Comparison of ENCODE assay signal across 10 cellular contexts in the genomic region with DNA sequence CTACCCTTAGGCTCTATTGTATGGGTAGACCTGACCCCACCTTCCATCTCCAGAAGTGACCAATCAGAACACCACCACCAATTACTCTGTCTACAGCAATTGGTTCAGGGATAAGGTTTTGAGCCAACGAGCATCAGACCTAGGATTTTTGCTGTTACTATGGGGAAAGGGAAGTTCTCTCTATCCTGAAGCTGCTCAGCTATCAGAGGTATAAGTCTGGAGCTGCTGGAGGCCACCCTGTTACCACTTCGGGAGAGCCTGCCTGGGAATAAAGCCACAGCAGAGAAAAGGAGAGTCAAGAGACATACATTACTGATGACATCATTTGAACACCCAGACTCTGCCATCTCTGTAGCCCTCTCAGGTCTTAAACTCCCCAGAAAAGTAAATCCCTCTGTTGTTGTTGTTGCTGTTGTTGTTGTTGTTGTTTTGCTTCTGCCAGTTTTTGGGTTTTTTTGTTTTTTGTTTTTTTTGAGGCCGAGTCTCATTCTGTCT.
DNase-seq lines count a peak whose midpoint lies in the region; ATAC-seq, FAIRE-seq and TF ChIP-seq lines count a peak whose summit lies in the region.
"Had no signal": no experiment of that assay in that cellular context is flagged by ENCODE, and none has a peak within 500 bp of the region (broad histone marks: within the 10 kb centered on the region; RNA-seq: fewer than 3 reads in every experiment).

No MANE protein-coding gene starts in this region.

- H3K79me2 ChIP-seq in endothelial cell of umbilical vein (ENCODE audit: control insufficient read depth, insufficient read depth, low read length): peaks cover 25% of the 10 kb centered on the region

- POLR2A ChIA-PET in HEK293 (lab: Yijun Ruan, JAX) (no interaction called here), endothelial cell of umbilical vein (lab: Charles Lee) (no interaction called here)

- TF ChIP-seq CTCF in HEK293 (tag by site-specific recombination; IDR thresholded peaks at IDR 0.05): no peak
- TF ChIP-seq CTCF in endothelial cell of umbilical vein (IDR thresholded peaks at IDR 0.05; ENCODE audit: extremely low read depth in 1 of 2, insufficient read depth in 1 of 2, low read depth in 1 of 2, low read length in 2 of 2): no peak
- TF ChIP-seq CTCF in left lung (IDR thresholded peaks at IDR 0.05): no peak

- peaks cover 71 to 100% (median 100%) of the 10 kb centered on the region in 10 experiments for H3K4me1 ChIP-seq in BLaER1 treated with 17β-estradiol and CSF1 and Interleukin-3, amounts not matched to agents 10 nM and 100 nM
- H3K4me1 ChIP-seq in HEK293 (ENCODE audit: control insufficient read depth, insufficient read depth, low read length): no peaks in the 10 kb centered on the region
- peaks cover 11% of the 10 kb centered on the region for H3K4me1 ChIP-seq in endothelial cell of umbilical vein (ENCODE audit: control insufficient read depth, extremely low read depth, insufficient read depth, low read length)
- H3K4me1 ChIP-seq in left lung: peaks cover 4 to 96% of the 10 kb centered on the region in 2 donors

- CTCF ChIA-PET in HEK293 (lab: Yijun Ruan, JAX): interaction anchor here (0.6 kb wide), 1 partner anchor 483 kb away, joined by 4 read pairs; no protein-coding TSS in a partner anchor
- CTCF ChIA-PET in endothelial cell of umbilical vein (lab: Charles Lee): interaction anchor here (1.6 kb wide), 1 partner anchor 76 kb away, joined by 4 read pairs; no protein-coding TSS in a partner anchor

- H3K27me3 ChIP-seq in BLaER1 treated with 17β-estradiol and CSF1 and Interleukin-3, amounts not matched to agents 10 nM and 100 nM: no peaks in the 10 kb centered on the region
- H3K27me3 ChIP-seq in endothelial cell of umbilical vein (ENCODE audit: control insufficient read depth in 2 of 2, insufficient read depth in 2 of 2, low read length in 2 of 2) (no peaks in the 10 kb centered on the region), left lung (no peaks in the 10 kb centered on the region)
- H3K27me3 ChIP-seq: sigmoid colon had no signal

- peak overlapping the region in 6 of 10 experiments; percentile 2 to 42 (median 25); a peak in 6 of 20 replicates for H3K4me3 ChIP-seq in BLaER1 treated with 17β-estradiol and CSF1 and Interleukin-3, amounts not matched to agents 10 nM and 100 nM
- H3K4me3 ChIP-seq in HEK293 (ENCODE audit: low read depth, low read length) (no peak overlapping the region), SK-N-MC (no peak overlapping the region), endothelial cell of umbilical vein (replicated peaks in 1 of 3; ENCODE audit: insufficient read depth in 1 of 3, low read depth in 1 of 3, low read length in 3 of 3) (no peak overlapping the region), left lung (no peak overlapping the region)
- H3K4me3 ChIP-seq: sigmoid colon had no signal

- peaks cover 0 to 100% (median 0%) of the 10 kb centered on the region in 11 experiments; a peak in 6 of 22 replicates for H4K20me1 ChIP-seq in BLaER1 treated with 17β-estradiol and CSF1 and Interleukin-3, amounts not matched to agents 10 nM and 100 nM
- no peaks in the 10 kb centered on the region for H4K20me1 ChIP-seq in endothelial cell of umbilical vein (replicated peaks; ENCODE audit: control insufficient read depth, extremely low read depth, insufficient read depth, low read length)

- intact Hi-C loops in endothelial cell of umbilical vein (cut with micrococcal nuclease) (no loop called here), left lung (cut with DNase I) (no loop called here)

- peaks cover 0 to 97% (median 7%) of the 10 kb centered on the region in 11 experiments; a peak in 11 of 22 replicates for H3K36me3 ChIP-seq in BLaER1 treated with 17β-estradiol and CSF1 and Interleukin-3, amounts not matched to agents 10 nM and 100 nM
- H3K36me3 ChIP-seq in HEK293 (ENCODE audit: control insufficient read depth in 2 of 2, insufficient read depth in 1 of 2, low read length in 2 of 2) (no peaks in the 10 kb centered on the region), SK-N-MC (ENCODE audit: insufficient read depth, low read length) (peaks cover 87% of the 10 kb centered on the region), endothelial cell of umbilical vein (ENCODE audit: control insufficient read depth in 2 of 2, extremely low read depth in 1 of 2, insufficient read depth in 2 of 2, low read length in 2 of 2) (peaks cover 4 to 17% of the 10 kb centered on the region in 2 experiments), left lung (peaks cover 0 to 69% of the 10 kb centered on the region in 2 donors)
- H3K36me3 ChIP-seq: sigmoid colon had no signal

- no peak for ATAC-seq in left lung

- H3K9me1 ChIP-seq in endothelial cell of umbilical vein (replicated peaks; ENCODE audit: control insufficient read depth, extremely low read depth, insufficient read depth, low read length): no peaks in the 10 kb centered on the region

- no peak for TF ChIP-seq POLR2A in endothelial cell of umbilical vein (IDR thresholded peaks at IDR 0.05; ENCODE audit: low read depth, low read length)

- H3K9ac ChIP-seq in BLaER1 treated with 17β-estradiol and CSF1 and Interleukin-3, amounts not matched to agents 10 nM and 100 nM: peak overlapping the region in 6 of 11 experiments; percentile 1 to 80 (median 33); a peak in 5 of 22 replicates
- H3K9ac ChIP-seq in SK-N-MC (ENCODE audit: insufficient read length): no peak overlapping the region
- H3K9ac ChIP-seq in endothelial cell of umbilical vein (replicated peaks; ENCODE audit: extremely low read depth, insufficient read depth, low read length): no peak overlapping the region

- dilution Hi-C loops in endothelial cell of umbilical vein (cut with MboI; ENCODE audit: extremely low pct_ligation_motif_present, low sequenced_read_pairs): no loop called here

- no TSS peak for BruUV-seq in endothelial cell of umbilical vein (replicated peaks; lab: Mats Ljungman, UMichigan)

- peak; percentile 55 for FAIRE-seq in endothelial cell of umbilical vein (lab: Jason Lieb, UNC)

- H2AFZ ChIP-seq in endothelial cell of umbilical vein (ENCODE audit: low read depth, low read length): no peak overlapping the region

- peak overlapping the region in 9 of 11 experiments; percentile 49 to 94 (median 87); a peak in 16 of 22 replicates for H3K27ac ChIP-seq in BLaER1 treated with 17β-estradiol and CSF1 and Interleukin-3, amounts not matched to agents 10 nM and 100 nM
- H3K27ac ChIP-seq in HEK293 (ENCODE audit: extremely low read depth, low read depth, low read length): no peak overlapping the region
- no peak overlapping the region for H3K27ac ChIP-seq in SK-N-MC
- no peak overlapping the region for H3K27ac ChIP-seq in endothelial cell of umbilical vein (ENCODE audit: insufficient read depth, low read depth, low read length)
- H3K27ac ChIP-seq in left lung: no peak overlapping the region
- H3K27ac ChIP-seq: sigmoid colon had no signal

- H3K4me2 ChIP-seq in BLaER1 treated with 17β-estradiol and CSF1 and Interleukin-3, amounts not matched to agents 10 nM and 100 nM: peak overlapping the region in 9 of 11 experiments; percentile 81 to 94 (median 90); a peak in 18 of 22 replicates
- no peak overlapping the region for H3K4me2 ChIP-seq in endothelial cell of umbilical vein (ENCODE audit: insufficient read depth, low read length)

- DNase-seq in SK-N-MC (ENCODE audit: low read depth, low spot score) (peak; percentile 10), endothelial cell of umbilical vein (ENCODE audit: low read depth, low spot score) (no peak), epidermal melanocyte (ENCODE audit: insufficient read length, low spot score) (no peak), left lung (no peak), cortex of kidney (lab: John Stamatoyannopoulos, UW) (no peak), COR-L47 (lab: John Stamatoyannopoulos, UW) (no peak)
- DNase-seq: hippocampal formation had no signal

- H3K9me3 ChIP-seq in BLaER1 treated with 17β-estradiol and CSF1 and Interleukin-3, amounts not matched to agents 10 nM and 100 nM (replicated peaks in 1 of 11): peaks cover 0 to 17% (median 5%) of the 10 kb centered on the region in 11 experiments; a peak in 9 of 22 replicates
- no peaks in the 10 kb centered on the region for H3K9me3 ChIP-seq in HEK293 (ENCODE audit: control insufficient read depth, insufficient read depth, low read depth, low read length)
- H3K9me3 ChIP-seq in SK-N-MC (ENCODE audit: low read depth, low read length): no peaks in the 10 kb centered on the region
- no peaks in the 10 kb centered on the region for H3K9me3 ChIP-seq in endothelial cell of umbilical vein (replicated peaks; ENCODE audit: control insufficient read depth, insufficient read depth, low read length)
- no peaks in the 10 kb centered on the region for H3K9me3 ChIP-seq in left lung
- H3K9me3 ChIP-seq: sigmoid colon had no signal

TF ChIP-seq in endothelial cell of umbilical vein, 7 proteins besides CTCF, POLR2A, EP300 and RAD21:
- TF ChIP-seq, protein P1, sequence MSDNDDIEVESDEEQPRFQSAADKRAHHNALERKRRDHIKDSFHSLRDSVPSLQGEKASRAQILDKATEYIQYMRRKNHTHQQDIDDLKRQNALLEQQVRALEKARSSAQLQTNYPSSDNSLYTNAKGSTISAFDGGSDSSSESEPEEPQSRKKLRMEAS (IDR thresholded peaks at IDR 0.05; ENCODE audit: insufficient read depth, insufficient read length): no peak
- TF ChIP-seq MYC (IDR thresholded peaks at IDR 0.05; ENCODE audit: low read depth, low read length) (no peak), GATA2 (IDR thresholded peaks at IDR 0.05; ENCODE audit: insufficient read depth, insufficient read length, low read depth, low read length) (no peak), EZH2 (IDR thresholded peaks at IDR 0.05; ENCODE audit: borderline replicate concordance, low read depth, low read length, severe bottlenecking) (no peak), POLR2AphosphoS5 (IDR thresholded peaks at IDR 0.05; ENCODE audit: insufficient read depth, low read depth, low read length) (no peak), FOS (IDR thresholded peaks at IDR 0.05; ENCODE audit: borderline replicate concordance, insufficient read depth, low read length) (no peak), JUN (IDR thresholded peaks at IDR 0.05; ENCODE audit: borderline replicate concordance, insufficient read depth, insufficient read length, low read depth) (no peak)

Comparison
In these comparisons a context has a peak if more than half of its experiments do, and no peak if none do; other contexts are left out.
1. H3K27ac ChIP-seq: peak in BLaER1 treated with 17β-estradiol and CSF1 and Interleukin-3, amounts not matched to agents 10 nM and 100 nM (9 of 11); none in HEK293 (single experiment), SK-N-MC (single experiment), endothelial cell of umbilical vein (single experiment) and left lung (0 of 2).
2. H3K4me3 ChIP-seq: peak in BLaER1 treated with 17β-estradiol and CSF1 and Interleukin-3, amounts not matched to agents 10 nM and 100 nM (6 of 10); none in HEK293 (single experiment), SK-N-MC (single experiment), endothelial cell of umbilical vein (0 of 3) and left lung (0 of 2).
3. H3K9ac ChIP-seq: peak in BLaER1 treated with 17β-estradiol and CSF1 and Interleukin-3, amounts not matched to agents 10 nM and 100 nM (6 of 11); none in SK-N-MC (single experiment) and endothelial cell of umbilical vein (single experiment).